35 cellular contexts compared by ENCODE assay signal in genomic region chr19:2732157-2732725, GRCh38. TPM values are rescaled to one million over a fixed set of nuclear protein-coding genes. Genes with fewer than 3 reads are reported as not detected.
"Had no signal": no experiment of that assay in that cellular context is flagged by ENCODE, and none has a peak within 500 bp of the region (broad histone marks: within the 10 kb centered on the region; RNA-seq: fewer than 3 reads in every experiment).

No MANE protein-coding gene starts in this region.

- FAIRE-seq: frontal cortex had no signal

- H3K27me3 Mint-ChIP-seq: activated B cell treated with CpG ODN at 0.5 μM for 24 hours, brain had no signal

- DNase-seq: activated B cell treated with CpG ODN at 0.5 μM for 24 hours; activated CD4-positive, alpha-beta memory T cell treated with anti-CD3 and anti-CD28 coated beads for 36 hours; activated CD4-positive, alpha-beta T cell treated with anti-CD3 and anti-CD28 coated beads for 48 hours; activated CD4-positive, alpha-beta T cell treated with anti-CD3 and anti-CD28 coated beads, Interleukin-2, amount 50 U/mL, for 1 hour; activated CD8-positive, alpha-beta memory T cell treated with anti-CD3 and anti-CD28 coated beads, Interleukin-2, amount 50 U/mL, for 48 hours; activated CD8-positive, alpha-beta T cell treated with anti-CD3 and anti-CD28 coated beads, Interleukin-2, amount 10 ng/mL, durations not matched to agents 7 days and 5 days; activated gamma-delta T cell; activated naive CD4-positive, alpha-beta T cell; activated naive CD4-positive, alpha-beta T cell treated with anti-CD3 and anti-CD28 coated beads, Interleukin-2, amount 10 ng/mL, durations not matched to agents 7 days and 5 days; activated naive CD8-positive, alpha-beta T cell treated with anti-CD3 and anti-CD28 coated beads, Interleukin-2, amount 10 ng/mL, durations not matched to agents 7 days and 5 days; activated T-cell treated with anti-CD3 and anti-CD28 coated beads for 4 hours; activated T-cell treated with anti-CD3 and anti-CD28 coated beads, Interleukin-2, amount 50 U/mL, for 24 hours; activated T-cell treated with anti-CD3 and anti-CD28 coated beads, Interleukin-2, amount 50 U/mL, for 72 hours; central memory CD4-positive, alpha-beta T cell; cerebellar nuclear complex; dorsolateral prefrontal cortex; effector memory CD4-positive, alpha-beta T cell; endodermal cell; foreskin fibroblast; T-helper 1 cell; T-helper 17 cell; T1000; WERI-Rb-1 had no signal

- H3K9me3 Mint-ChIP-seq: activated B cell treated with CpG ODN at 0.5 μM for 24 hours; activated CD4-positive, alpha-beta memory T cell treated with anti-CD3 and anti-CD28 coated beads for 36 hours; activated naive CD4-positive, alpha-beta T cell treated with anti-CD3 and anti-CD28 coated beads, Interleukin-2, amount 10 ng/mL, durations not matched to agents 7 days and 5 days; activated naive CD4-positive, alpha-beta T cell treated with anti-CD3 and anti-CD28 coated beads, Interleukin-2, amount 50 U/mL, for 72 hours; activated naive CD8-positive, alpha-beta T cell treated with anti-CD3 and anti-CD28 coated beads, Interleukin-2, amount 10 ng/mL, durations not matched to agents 7 days and 5 days; activated T-cell treated with anti-CD3 and anti-CD28 coated beads, Interleukin-2, amount 50 U/mL, for 24 hours; activated T-cell treated with anti-CD3 and anti-CD28 coated beads, Interleukin-2, amount 50 U/mL, for 72 hours; dendritic cell treated with granulocyte-macrophage colony-stimulating factor and Interleukin-4, amounts not matched to agents 40 ng/mL and 50 ng/mL, for 4 days; T-helper 2 cell treated with Interferon-gamma antibody and Interleukin-4, amounts not matched to agents 5 μg/mL and 100 μg/mL, for 36 hours had no signal

- H3K4me3 ChIP-seq: ascending aorta, breast epithelium, cardiac muscle cell, coronary artery, dorsolateral prefrontal cortex had no signal

- ATAC-seq: activated CD4-positive, CD25-positive, alpha-beta regulatory T cell treated with anti-CD3 and anti-CD28 coated beads, Interleukin-2, amount 50 U/mL, for 24 hours; activated CD8-positive, alpha-beta T cell treated with anti-CD3 and anti-CD28 coated beads, Interleukin-2, amount 10 ng/mL, durations not matched to agents 7 days and 5 days; activated naive CD4-positive, alpha-beta T cell treated with anti-CD3 and anti-CD28 coated beads, Interleukin-2, amount 50 U/mL, for 72 hours; activated T-cell treated with anti-CD3 and anti-CD28 coated beads, Interleukin-2, amount 50 U/mL, for 72 hours; esophagus mucosa; T-helper 17 cell had no signal

- H3K27ac ChIP-seq: ascending aorta, breast epithelium, cardiac muscle cell, coronary artery, WERI-Rb-1 had no signal

- H3K9me3 ChIP-seq: ascending aorta, breast epithelium had no signal

- H3K27me3 ChIP-seq: ascending aorta, breast epithelium had no signal

- H3K36me3 ChIP-seq: breast epithelium had no signal

- H3K4me1 ChIP-seq: ascending aorta, breast epithelium had no signal

- H3K4me3 Mint-ChIP-seq: activated B cell treated with CpG ODN at 0.5 μM for 24 hours; activated CD4-positive, alpha-beta memory T cell treated with anti-CD3 and anti-CD28 coated beads for 36 hours; activated CD8-positive, alpha-beta T cell treated with anti-CD3 and anti-CD28 coated beads, Interleukin-2, amount 10 ng/mL, durations not matched to agents 7 days and 5 days; activated naive CD4-positive, alpha-beta T cell treated with anti-CD3 and anti-CD28 coated beads, Interleukin-2, amount 10 ng/mL, durations not matched to agents 7 days and 5 days; activated naive CD8-positive, alpha-beta T cell treated with anti-CD3 and anti-CD28 coated beads, Interleukin-2, amount 10 ng/mL, durations not matched to agents 7 days and 5 days; activated T-cell treated with anti-CD3 and anti-CD28 coated beads, Interleukin-2, amount 50 U/mL, for 24 hours; activated T-cell treated with anti-CD3 and anti-CD28 coated beads, Interleukin-2, amount 50 U/mL, for 72 hours; brain; dendritic cell treated with granulocyte-macrophage colony-stimulating factor and Interleukin-4, amounts not matched to agents 40 ng/mL and 50 ng/mL, for 4 days; endodermal cell; T-helper 17 cell; T-helper 2 cell treated with Interferon-gamma antibody and Interleukin-4, amounts not matched to agents 5 μg/mL and 100 μg/mL, for 36 hours had no signal

- H3K27ac Mint-ChIP-seq: activated B cell treated with CpG ODN at 0.5 μM for 24 hours; activated CD4-positive, alpha-beta memory T cell treated with anti-CD3 and anti-CD28 coated beads for 36 hours; activated CD8-positive, alpha-beta T cell treated with anti-CD3 and anti-CD28 coated beads, Interleukin-2, amount 10 ng/mL, durations not matched to agents 7 days and 5 days; activated naive CD4-positive, alpha-beta T cell treated with anti-CD3 and anti-CD28 coated beads, Interleukin-2, amount 10 ng/mL, durations not matched to agents 7 days and 5 days; activated naive CD4-positive, alpha-beta T cell treated with anti-CD3 and anti-CD28 coated beads, Interleukin-2, amount 50 U/mL, for 72 hours; activated naive CD8-positive, alpha-beta T cell treated with anti-CD3 and anti-CD28 coated beads, Interleukin-2, amount 10 ng/mL, durations not matched to agents 7 days and 5 days; activated T-cell treated with anti-CD3 and anti-CD28 coated beads, Interleukin-2, amount 50 U/mL, for 24 hours; activated T-cell treated with anti-CD3 and anti-CD28 coated beads, Interleukin-2, amount 50 U/mL, for 72 hours; brain; dendritic cell treated with granulocyte-macrophage colony-stimulating factor and Interleukin-4, amounts not matched to agents 40 ng/mL and 50 ng/mL, for 4 days; endodermal cell; T-helper 17 cell; T-helper 2 cell treated with Interferon-gamma antibody and Interleukin-4, amounts not matched to agents 5 μg/mL and 100 μg/mL, for 36 hours had no signal

- H3K4me1 Mint-ChIP-seq: activated naive CD4-positive, alpha-beta T cell treated with anti-CD3 and anti-CD28 coated beads, Interleukin-2, amount 10 ng/mL, durations not matched to agents 7 days and 5 days; endodermal cell had no signal

RNA-seq across cellular contexts. Expression of gene DIRAS1, which starts 11.1 kb away (rescaled TPM):
- total RNA-seq: activated CD8-positive, alpha-beta T cell treated with anti-CD3 and anti-CD28 coated beads, Interleukin-2, amount 10 ng/mL, durations not matched to agents 7 days and 5 days; activated naive CD8-positive, alpha-beta T cell treated with anti-CD3 and anti-CD28 coated beads, Interleukin-2, amount 10 ng/mL, durations not matched to agents 7 days and 5 days; ascending aorta; epithelial cell of proximal tubule had no signal
